1 cellular context compared by ENCODE assay signal in genomic region chr19:19034204-19034624, GRCh38.
TF ChIP-seq lines count a peak whose summit lies in the region.

No MANE protein-coding gene starts in this region.

TF ChIP-seq in IMR-90, 13 proteins besides CTCF, POLR2A, EP300 and RAD21 (continued from another document):
- TF ChIP-seq MAFK (IDR thresholded peaks at IDR 0.05; ENCODE audit: low read depth, low read length) (no peak), MAZ (IDR thresholded peaks at IDR 0.05; ENCODE audit: borderline replicate concordance, low read depth, low read length) (no peak), USF2 (IDR thresholded peaks at IDR 0.05; ENCODE audit: low read depth, low read length) (peak; percentile 62), BHLHE40 (IDR thresholded peaks at IDR 0.05; ENCODE audit: low read depth, low read length) (peak; percentile 91), MXI1 (IDR thresholded peaks at IDR 0.05; ENCODE audit: borderline replicate concordance, low read depth, low read length) (peak; percentile 68; the same call in 1 of the 2 replicates)
TF ChIP-seq in IMR-90: peak in this region for 3.
